ENCODE assay signal across 8 cellular contexts in the genomic region with DNA sequence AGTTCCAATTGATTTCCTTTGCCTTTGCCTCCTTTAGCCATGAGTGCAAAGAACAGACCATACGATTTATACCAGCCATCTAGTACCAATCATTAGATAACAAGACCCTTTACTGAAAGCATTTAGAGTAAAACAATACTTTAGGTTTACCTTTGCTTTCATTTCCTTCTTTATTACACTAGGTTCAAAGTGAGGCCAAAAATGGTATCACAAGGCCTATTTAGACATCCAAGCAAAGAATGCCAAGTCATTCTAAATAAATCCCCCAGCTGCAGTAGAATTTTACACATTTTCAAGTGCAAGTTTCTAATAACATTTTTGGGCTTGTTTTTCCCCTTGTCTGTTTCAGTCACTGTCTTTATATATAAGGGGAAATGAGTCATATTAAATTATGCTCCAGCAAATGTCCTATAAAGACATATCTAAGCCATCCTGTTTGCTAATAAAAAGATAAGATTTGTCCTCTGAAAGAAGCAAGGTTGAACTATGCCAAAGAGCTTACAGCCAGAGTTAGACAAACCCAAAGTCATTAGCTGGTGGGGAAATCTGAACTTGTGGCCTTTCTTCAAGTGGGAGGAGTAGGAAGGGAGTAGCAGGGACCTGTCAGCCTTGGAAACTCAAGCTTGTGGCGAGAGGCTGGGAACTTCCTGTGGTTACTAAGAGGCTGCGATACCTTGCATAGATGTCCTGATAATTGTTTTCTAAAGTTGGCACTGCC.
DNase-seq lines count a peak whose midpoint lies in the region; ATAC-seq and TF ChIP-seq lines count a peak whose summit lies in the region.

No MANE protein-coding gene starts in this region.

- no peaks in the 10 kb centered on the region for H3K9me3 ChIP-seq in gastrocnemius medialis

- intact Hi-C loops in gastrocnemius medialis (cut with DNase I; ENCODE audit: low total_unique reads) = no loop called here
- intact Hi-C loops in CD14-positive monocyte (cut with micrococcal nuclease) = no loop called here

- peaks cover 3% of the 10 kb centered on the region for H3K4me1 Mint-ChIP-seq in CD14-positive monocyte

- H3K27ac Mint-ChIP-seq in CD14-positive monocyte = no peak overlapping the region

- TF ChIP-seq CTCF in gastrocnemius medialis (IDR thresholded peaks at IDR 0.05 in 4 of 5, conservative IDR thresholded peaks at IDR 0.05 in 1 of 5) = no peak
- no peak for TF ChIP-seq CTCF in CD14-positive monocyte (IDR thresholded peaks at IDR 0.05)

- peaks cover 0 to 8% (median 0%) of the 10 kb centered on the region in 7 donors for H3K9me3 Mint-ChIP-seq in CD14-positive monocyte

- DNase-seq in Kasumi-1 (lab: John Stamatoyannopoulos, UW) = peak; percentile 22
- DNase-seq in dermis blood vessel endothelial cell = peak; percentile 79
- DNase-seq in gastrocnemius medialis = no peak
- DNase-seq in CD14-positive monocyte (ENCODE audit: low spot score) = no peak
- DNase-seq in ACHN = no peak
- DNase-seq in effector CD4-positive, alpha-beta T cell = no peak
- DNase-seq in AML-193 (lab: John Stamatoyannopoulos, UW) = no peak

- no peak overlapping the region for H3K4me3 Mint-ChIP-seq in CD14-positive monocyte

- in situ Hi-C loops in gastrocnemius medialis (cut with MboI; ENCODE audit: low sequenced_read_pairs in 4 of 4) = no loop called here
- in situ Hi-C loops in ACHN (cut with HindIII; ENCODE audit: low pct_ligation_motif_present, low pct_unique_long_range_greater_than_20kb, low sequenced_read_pairs) = no loop called here

- H3K27me3 Mint-ChIP-seq in CD14-positive monocyte (ENCODE audit: low read depth in 3 of 3) = peaks cover 0 to 2% (median 0%) of the 10 kb centered on the region in 3 donors

- peak overlapping the region; percentile 12 to 45 (median 28) for H3K27ac ChIP-seq in gastrocnemius medialis

- no peak overlapping the region for H3K4me3 ChIP-seq in gastrocnemius medialis

- no peaks in the 10 kb centered on the region for H3K4me1 ChIP-seq in gastrocnemius medialis

- H3K36me3 ChIP-seq in gastrocnemius medialis = no peaks in the 10 kb centered on the region

- no peaks in the 10 kb centered on the region for H3K27me3 ChIP-seq in gastrocnemius medialis

- peak; percentile 51 for ATAC-seq in GM21515 (IDR thresholded peaks at IDR 0.05; ENCODE audit: unreplicated experiment)
- ATAC-seq in gastrocnemius medialis = peak in 1 of 2 donors; percentile 54

- TF ChIP-seq POLR2A in gastrocnemius medialis (IDR thresholded peaks at IDR 0.05) = no peak

- H3K36me3 Mint-ChIP-seq in CD14-positive monocyte = no peaks in the 10 kb centered on the region

Comparison
In these comparisons a context has a peak if more than half of its experiments do, and no peak if none do; other contexts are left out.
1. DNase-seq: peak in Kasumi-1 (2 of 2) and dermis blood vessel endothelial cell (single experiment); none in gastrocnemius medialis (0 of 2), CD14-positive monocyte (single experiment), ACHN (single experiment), effector CD4-positive, alpha-beta T cell (single experiment) and AML-193 (0 of 2).